Comparison of ENCODE assay signal across 8 cellular contexts in the genomic region with DNA sequence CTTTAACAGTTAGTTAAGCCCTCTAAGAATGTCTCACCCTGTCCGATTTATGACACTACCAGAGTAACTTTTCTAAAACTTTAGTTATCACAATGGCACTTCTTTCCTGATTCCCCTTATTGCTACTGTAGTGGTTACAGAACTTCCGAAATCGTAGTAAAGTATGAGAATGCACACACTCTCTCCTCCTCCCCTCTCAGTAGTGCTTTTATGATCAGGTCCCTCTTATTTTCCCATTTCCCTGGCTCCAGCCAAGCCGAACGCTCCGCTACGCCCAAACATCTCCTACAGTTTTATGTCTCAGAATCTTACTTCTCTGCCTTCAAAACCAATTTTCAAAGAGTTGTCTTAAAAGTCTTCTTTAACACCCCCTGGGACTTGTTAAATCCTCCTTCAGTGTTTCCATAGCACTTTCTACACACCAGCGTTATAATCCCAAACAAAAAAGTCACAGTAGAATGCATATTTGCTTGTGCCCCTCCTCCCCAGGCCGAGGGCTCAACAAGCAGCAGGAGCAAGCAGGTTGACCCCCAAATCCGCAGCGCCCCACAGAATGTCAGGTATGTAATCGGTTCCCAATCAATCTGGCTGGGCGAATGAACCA. TPM values are rescaled to one million over a fixed set of nuclear protein-coding genes. Genes with fewer than 3 reads are reported as not detected.
DNase-seq lines count a peak whose midpoint lies in the region; ATAC-seq and TF ChIP-seq lines count a peak whose summit lies in the region.

No MANE protein-coding gene starts in this region.

- H3K27ac ChIP-seq in ACC112 (ENCODE audit: low read depth, low read length): no peak overlapping the region
- H3K27ac ChIP-seq in right cardiac atrium (ENCODE audit: low read length): no peak overlapping the region
- no peak overlapping the region for H3K27ac ChIP-seq in smooth muscle cell (ENCODE audit: low read depth)

- peak overlapping the region; percentile 96 for H3K4me2 ChIP-seq in smooth muscle cell

- DNase-seq in activated CD8-positive, alpha-beta T cell treated with anti-CD3 and anti-CD28 coated beads, Interleukin-2, amount 10 ng/mL, durations not matched to agents 7 days and 5 days: no peak
- no peak for DNase-seq in right cardiac atrium
- DNase-seq in smooth muscle cell (lab: John Stamatoyannopoulos, UW; ENCODE audit: unreplicated experiment): no peak
- no peak for DNase-seq in stimulated activated CD4-positive, alpha-beta T cell treated with anti-CD3 and anti-CD28 coated beads, Interleukin-4, amount 100 ng/mL, for 4 hours
- DNase-seq in NCI-H2196 treated with DMSO at 0.1 percent for 48 hours (lab: John Stamatoyannopoulos, UW; ENCODE audit: unreplicated experiment): no peak

- H3K9me3 Mint-ChIP-seq in activated CD8-positive, alpha-beta T cell treated with anti-CD3 and anti-CD28 coated beads, Interleukin-2, amount 10 ng/mL, durations not matched to agents 7 days and 5 days (ENCODE audit: insufficient read depth): no peaks in the 10 kb centered on the region

- peak overlapping the region; percentile 83 for H3K4me3 Mint-ChIP-seq in activated CD8-positive, alpha-beta T cell treated with anti-CD3 and anti-CD28 coated beads, Interleukin-2, amount 10 ng/mL, durations not matched to agents 7 days and 5 days

- CTCF ChIA-PET in activated CD8-positive, alpha-beta T cell treated with anti-CD3 and anti-CD28 coated beads, Interleukin-2, amount 10 ng/mL, durations not matched to agents 7 days and 5 days (lab: Charles Lee): interaction anchor here (1.0 kb wide), 1 partner anchor 8 kb away, joined by 3 read pairs; no protein-coding TSS in a partner anchor

- ATAC-seq in GM18907 (IDR thresholded peaks at IDR 0.05; ENCODE audit: unreplicated experiment): peak; percentile 23
- peak; percentile 17 for ATAC-seq in HG03342 (IDR thresholded peaks at IDR 0.05; ENCODE audit: unreplicated experiment)
- ATAC-seq in activated CD8-positive, alpha-beta T cell treated with anti-CD3 and anti-CD28 coated beads, Interleukin-2, amount 10 ng/mL, durations not matched to agents 7 days and 5 days: no peak
- no peak for ATAC-seq in right cardiac atrium

- no peak for TF ChIP-seq CTCF in smooth muscle cell (IDR thresholded peaks at IDR 0.05; ENCODE audit: borderline replicate concordance, insufficient read depth, poor library complexity, severe bottlenecking)

- 2% methylated on average over 13 of the region's 13 CpGs for WGBS in right cardiac atrium
- WGBS in smooth muscle cell (ENCODE audit: low lambda C conversion rate): 8% methylated on average over 13 of the region's 13 CpGs

- H2AFZ ChIP-seq in ACC112 (ENCODE audit: low read length, unreplicated experiment) (peak overlapping the region; percentile 84), smooth muscle cell (ENCODE audit: low read depth) (peak overlapping the region; percentile 89)

- H4K20me1 ChIP-seq in smooth muscle cell (ENCODE audit: low read depth): no peaks in the 10 kb centered on the region

- H3K36me3 ChIP-seq in ACC112 (ENCODE audit: insufficient read depth, low read length) (0 out of 2 replicates have a peak, but pooled peaks cover 5% of the 10 kb centered on the region), smooth muscle cell (ENCODE audit: low read depth) (no peaks in the 10 kb centered on the region)

- peak overlapping the region; percentile 66 for H3K27ac Mint-ChIP-seq in activated CD8-positive, alpha-beta T cell treated with anti-CD3 and anti-CD28 coated beads, Interleukin-2, amount 10 ng/mL, durations not matched to agents 7 days and 5 days

- peaks cover 15% of the 10 kb centered on the region for H3K27me3 Mint-ChIP-seq in activated CD8-positive, alpha-beta T cell treated with anti-CD3 and anti-CD28 coated beads, Interleukin-2, amount 10 ng/mL, durations not matched to agents 7 days and 5 days (ENCODE audit: low read depth)

- H3K36me3 Mint-ChIP-seq in activated CD8-positive, alpha-beta T cell treated with anti-CD3 and anti-CD28 coated beads, Interleukin-2, amount 10 ng/mL, durations not matched to agents 7 days and 5 days (ENCODE audit: low read depth): peaks cover 4% of the 10 kb centered on the region

- POLR2A ChIA-PET in activated CD8-positive, alpha-beta T cell treated with anti-CD3 and anti-CD28 coated beads, Interleukin-2, amount 10 ng/mL, durations not matched to agents 7 days and 5 days (lab: Charles Lee): no interaction called here

- H3K4me1 ChIP-seq in ACC112 (ENCODE audit: control insufficient read depth, insufficient read depth, low read length, unreplicated experiment): peaks cover 10% of the 10 kb centered on the region
- H3K4me1 ChIP-seq in right cardiac atrium (ENCODE audit: control insufficient read depth, insufficient read depth, low read length): no peaks in the 10 kb centered on the region
- H3K4me1 ChIP-seq in smooth muscle cell (ENCODE audit: low read depth): peaks cover 9% of the 10 kb centered on the region

- peaks cover 29% of the 10 kb centered on the region for H3K4me1 Mint-ChIP-seq in activated CD8-positive, alpha-beta T cell treated with anti-CD3 and anti-CD28 coated beads, Interleukin-2, amount 10 ng/mL, durations not matched to agents 7 days and 5 days (ENCODE audit: low read depth)

- peak overlapping the region; percentile 38 for H3K9ac ChIP-seq in smooth muscle cell (ENCODE audit: low read depth)

- H3K27me3 ChIP-seq in ACC112 (ENCODE audit: insufficient read depth, low read length): no peaks in the 10 kb centered on the region
- no peaks in the 10 kb centered on the region for H3K27me3 ChIP-seq in right cardiac atrium (ENCODE audit: control insufficient read depth, insufficient read depth)
- H3K27me3 ChIP-seq in smooth muscle cell (ENCODE audit: low read depth): no peaks in the 10 kb centered on the region

- intact Hi-C loops in right cardiac atrium (cut with DNase I): no loop called here

- H3F3A ChIP-seq in smooth muscle cell (ENCODE audit: low read depth): peaks cover 8% of the 10 kb centered on the region

- peaks cover 21% of the 10 kb centered on the region for H3K79me2 ChIP-seq in ACC112 (ENCODE audit: control insufficient read depth, insufficient read depth, low read length, unreplicated experiment)
- H3K79me2 ChIP-seq in smooth muscle cell (ENCODE audit: low read depth): peaks cover 32% of the 10 kb centered on the region

- no peaks in the 10 kb centered on the region for H3K9me3 ChIP-seq in right cardiac atrium (ENCODE audit: control insufficient read depth, low read length)
- H3K9me3 ChIP-seq in smooth muscle cell (replicated peaks; ENCODE audit: low read depth): no peaks in the 10 kb centered on the region

- peak overlapping the region; percentile 85 for H3K4me3 ChIP-seq in ACC112 (ENCODE audit: low read depth, low read length)
- H3K4me3 ChIP-seq in right cardiac atrium (ENCODE audit: low read length): peak overlapping the region; percentile 93
- H3K4me3 ChIP-seq in smooth muscle cell: peak overlapping the region; percentile 75

RNA-seq across cellular contexts. Expression of gene HPF1, which starts 0.7 kb away (rescaled TPM):
- 10 to 100 TPM; 16.4 to 17.4 TPM for total RNA-seq in activated CD8-positive, alpha-beta T cell treated with anti-CD3 and anti-CD28 coated beads, Interleukin-2, amount 10 ng/mL, durations not matched to agents 7 days and 5 days
- total RNA-seq in right cardiac atrium (10 to 100 TPM; 15.3 to 23.7 (median 16.6) TPM), smooth muscle cell (50.9 and 53.9 TPM in 2 replicates)
- polyA plus RNA-seq in right cardiac atrium (27.2 TPM), smooth muscle cell (34.1 and 43.9 TPM in 2 replicates)

Comparison
In these comparisons a context has a peak if more than half of its experiments do, and no peak if none do; other contexts are left out.
1. ATAC-seq: peak in GM18907 (single experiment) and HG03342 (single experiment); none in activated CD8-positive, alpha-beta T cell treated with anti-CD3 and anti-CD28 coated beads, Interleukin-2, amount 10 ng/mL, durations not matched to agents 7 days and 5 days (single experiment) and right cardiac atrium (0 of 2).
2. Peak in every context shown above with its lines, with median percentiles within 50 percentile points of each other: H3K4me3 ChIP-seq.